ENCODE assay signal across 29 cellular contexts in the genomic region with DNA sequence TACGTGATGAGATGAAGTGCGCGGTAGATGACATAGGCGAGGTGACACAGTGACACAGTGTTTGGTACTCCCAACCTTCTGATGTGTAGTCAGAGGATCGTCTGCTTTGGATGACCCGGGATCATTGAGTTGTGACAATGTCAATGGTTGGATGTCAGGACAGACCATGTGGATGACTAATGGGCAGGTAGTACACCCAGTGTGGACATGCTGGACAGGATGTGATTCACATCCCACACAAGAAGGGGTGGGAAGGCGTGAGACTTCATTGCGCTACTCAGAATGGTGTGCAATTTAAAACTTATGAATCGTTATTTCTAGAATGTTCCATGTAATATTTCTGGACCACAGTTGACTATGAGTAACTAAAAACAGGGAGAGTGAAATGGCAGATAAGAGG. TPM values are rescaled to one million over a fixed set of nuclear protein-coding genes. Genes with fewer than 3 reads are reported as not detected.
DNase-seq lines count a peak whose midpoint lies in the region; TF ChIP-seq lines count a peak whose summit lies in the region.
"Had no signal": no experiment of that assay in that cellular context is flagged by ENCODE, and none has a peak within 500 bp of the region (broad histone marks: within the 10 kb centered on the region; RNA-seq: fewer than 3 reads in every experiment).

No MANE protein-coding gene starts in this region.

- DNase-seq in HPDE6-E6E7 (ENCODE audit: extremely low spot score) (peak; percentile 76), RPMI7951 (ENCODE audit: low read depth) (peak; percentile 38), epithelial cell of proximal tubule (ENCODE audit: low read depth) (peak; percentile 35), renal cortical epithelial cell (ENCODE audit: low read depth) (peak; percentile 75), Kasumi-1 (lab: John Stamatoyannopoulos, UW) (no peak), NOMO-1 treated with DMSO at 0.1 percent for 48 hours (lab: John Stamatoyannopoulos, UW; ENCODE audit: unreplicated experiment) (no peak), GM10266 (ENCODE audit: extremely low spot score) (no peak)
- DNase-seq: activated CD4-positive, alpha-beta T cell treated with anti-CD3 and anti-CD28 coated beads, Interleukin-2, amount 10 ng/mL, durations not matched to agents 7 days and 5 days; activated gamma-delta T cell treated with Interleukin-2 at 50 U/mL for 16 hours; activated naive CD8-positive, alpha-beta T cell treated with anti-CD3 and anti-CD28 coated beads, Interleukin-2, amount 50 U/mL, for 24 hours; activated T-cell treated with anti-CD3 and anti-CD28 coated beads, Interleukin-2, amount 50 U/mL, for 4 hours; cerebellar nuclear complex; COR-L47; DMS79; dorsolateral prefrontal cortex; GM23248; IMR-90; kidney; lower lobe of right lung; MG63; NCI-H1417; NCI-H2029 treated with DMSO at 0.1 percent for 48 hours; NCI-H2227 treated with DMSO at 0.1 percent for 48 hours; pancreas; SHP77; stimulated activated naive B cell treated with anti-CD40 and anti-IgM and Interleukin-4, amounts not matched to agents 10 μg/mL and 1 μg/mL and 100 μg/mL, for 72 hours; T1000; upper lobe of left lung had no signal

- no peak for TF ChIP-seq CTCF in epithelial cell of proximal tubule (conservative IDR thresholded peaks at IDR 0.05; ENCODE audit: low read depth, low read length)
- no peak for TF ChIP-seq CTCF in GM10266 (IDR thresholded peaks at IDR 0.05; ENCODE audit: control insufficient read depth, insufficient read depth, low read depth, missing control alignments)

- no peak overlapping the region for H3K4me3 ChIP-seq in epithelial cell of proximal tubule (ENCODE audit: low read depth, low read length)
- H3K4me3 ChIP-seq: BLaER1 treated with 17β-estradiol and CSF1 and Interleukin-3, amounts not matched to agents 10 nM and 100 nM; dorsolateral prefrontal cortex; GM23248; lower lobe of right lung; MG63; pancreas; upper lobe of left lung had no signal

RNA-seq across cellular contexts. Expression of a gene that starts 23.8 kb away (rescaled TPM):
- total RNA-seq in RPMI7951 (2014; rRNA removed; shearing (Covaris generic)): 0.88 and 1.1 TPM in 2 replicates
- total RNA-seq in epithelial cell of proximal tubule (13.7 and 16.7 TPM in 2 replicates), renal cortical epithelial cell (14.4 and 19.7 TPM in 2 replicates)
- total RNA-seq: GM23248 had no signal

Comparison
In these comparisons a context has a peak if more than half of its experiments do, and no peak if none do; other contexts are left out.
1. DNase-seq: peak in HPDE6-E6E7 (single experiment), RPMI7951 (single experiment), epithelial cell of proximal tubule (single experiment) and renal cortical epithelial cell (single experiment); none in Kasumi-1 (0 of 2), NOMO-1 treated with DMSO at 0.1 percent for 48 hours (single experiment) and GM10266 (single experiment).